Comparison of ENCODE assay signal across 22 cellular contexts in the genomic region with DNA sequence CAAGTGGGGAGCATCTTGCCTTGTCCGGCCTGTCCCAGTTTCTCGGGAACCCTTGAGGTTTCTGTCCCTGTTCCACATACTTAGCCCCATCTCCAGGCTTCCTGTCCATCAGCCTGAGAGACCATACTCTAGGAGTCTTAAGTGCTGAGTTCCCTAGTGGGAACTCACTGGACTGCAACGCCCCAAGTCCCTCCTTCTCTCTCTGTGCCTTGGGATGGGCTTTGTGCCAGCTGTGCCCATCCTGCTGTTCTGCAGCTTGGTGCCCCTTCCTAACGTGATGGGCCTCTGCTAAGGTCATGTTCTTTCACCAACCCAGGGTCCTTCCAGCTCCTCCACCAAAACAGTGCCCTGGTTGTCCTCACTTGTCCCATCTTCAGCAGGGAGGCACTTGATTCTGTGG.
A peak's percentile ranks its signal among the peaks of the same experiment; 100 is the strongest.
DNase-seq lines count a peak whose midpoint lies in the region; ATAC-seq, FAIRE-seq and TF ChIP-seq lines count a peak whose summit lies in the region.
"Had no signal": no experiment of that assay in that cellular context is flagged by ENCODE, and none has a peak within 500 bp of the region (broad histone marks: within the 10 kb centered on the region; RNA-seq: fewer than 3 reads in every experiment).

No MANE protein-coding gene starts in this region.

- no peak overlapping the region for H3K4me3 ChIP-seq in parathyroid adenoma (ENCODE audit: low read depth, low read length)
- no peak overlapping the region for H3K4me3 ChIP-seq in thyroid gland (replicated peaks in 1 of 3)
- H3K4me3 ChIP-seq: GM23338 had no signal

- 35 to 75% methylated on average over 4 of the region's 4 CpGs for WGBS in thyroid gland, 2 donors

- intact Hi-C loops in thyroid gland (cut with DNase I): no loop called here

- no peaks in the 10 kb centered on the region for H3K36me3 Mint-ChIP-seq in HFFc6 (ENCODE audit: low read depth)
- H3K36me3 Mint-ChIP-seq: IgD-negative memory B cell had no signal

- no peak overlapping the region for H3K4me3 Mint-ChIP-seq in HFFc6
- H3K4me3 Mint-ChIP-seq: CD4-positive, alpha-beta T cell; GM23338; IgD-negative memory B cell had no signal

- FAIRE-seq in GM19239 (lab: Jason Lieb, UNC): no peak
- FAIRE-seq: A204.1, H54, HTR-8/SVneo had no signal

- no peak overlapping the region for H2AFZ ChIP-seq in parathyroid adenoma
- H2AFZ ChIP-seq: GM23338 had no signal

- no peaks in the 10 kb centered on the region for H3K27me3 Mint-ChIP-seq in HFFc6 (ENCODE audit: insufficient read depth)
- H3K27me3 Mint-ChIP-seq: CD4-positive, alpha-beta T cell; IgD-negative memory B cell had no signal

- DNase-seq in HFFc6 (no peak), left lobe of liver (ENCODE audit: low spot score) (peak; percentile 22), thyroid gland (peak; percentile 56 to 58), NCI-H1930 (lab: John Stamatoyannopoulos, UW) (no peak), NCI-H2171 (lab: John Stamatoyannopoulos, UW) (no peak), GM19239 (ENCODE audit: insufficient read length, low spot score) (no peak), epidermal melanocyte (ENCODE audit: insufficient read length, low spot score) (no peak)
- DNase-seq: ACHN; BE2C; C1 segment of cervical spinal cord; CD4-positive, alpha-beta T cell; DMS153; DMS79 treated with DMSO at 0.1 percent for 48 hours; GF-D8; HCEC 1CT; KG1 had no signal

- peak overlapping the region; percentile 61; the same call in 1 of the 2 replicates for H3K27ac Mint-ChIP-seq in HFFc6
- H3K27ac Mint-ChIP-seq: CD4-positive, alpha-beta T cell; GM23338 had no signal

- H3K4me1 ChIP-seq in parathyroid adenoma (peaks cover 29% of the 10 kb centered on the region), thyroid gland (peaks cover 4% of the 10 kb centered on the region in 2 donors)

- no peak for TF ChIP-seq POLR2A in thyroid gland (IDR thresholded peaks at IDR 0.05)

- TF ChIP-seq CTCF in HFFc6 (IDR thresholded peaks at IDR 0.05) (no peak), parathyroid adenoma (IDR thresholded peaks at IDR 0.05) (no peak), thyroid gland (IDR thresholded peaks at IDR 0.05) (no peak)

- H3K36me3 ChIP-seq in parathyroid adenoma (ENCODE audit: control insufficient read depth, insufficient read depth, low read length): no peaks in the 10 kb centered on the region
- H3K36me3 ChIP-seq in thyroid gland: no peaks in the 10 kb centered on the region
- H3K36me3 ChIP-seq: BE2C had no signal

- ATAC-seq in left lobe of liver: no peak
- ATAC-seq: GM23338 had no signal

- no peaks in the 10 kb centered on the region for H3K79me2 ChIP-seq in parathyroid adenoma

- H3K9me3 Mint-ChIP-seq in HFFc6: no peaks in the 10 kb centered on the region
- H3K9me3 Mint-ChIP-seq: CD4-positive, alpha-beta T cell; GM23338; IgD-negative memory B cell had no signal

- no peak overlapping the region for H3K9ac ChIP-seq in parathyroid adenoma

- H3K4me2 ChIP-seq in parathyroid adenoma (ENCODE audit: low read length): no peak overlapping the region
- H3K4me2 ChIP-seq: GM23338 had no signal

- H3K27me3 ChIP-seq in parathyroid adenoma (ENCODE audit: control insufficient read depth, insufficient read depth, low read length): no peaks in the 10 kb centered on the region
- H3K27me3 ChIP-seq in thyroid gland: no peaks in the 10 kb centered on the region
- H3K27me3 ChIP-seq: BE2C had no signal

- H3K4me1 Mint-ChIP-seq in HFFc6 (ENCODE audit: low read depth): peaks cover 42% of the 10 kb centered on the region

- H3K9me3 ChIP-seq in parathyroid adenoma (ENCODE audit: control insufficient read depth, low read length) (no peaks in the 10 kb centered on the region), thyroid gland (no peaks in the 10 kb centered on the region)
- H3K9me3 ChIP-seq: BE2C had no signal

- H3K27ac ChIP-seq in parathyroid adenoma (peak overlapping the region; percentile 67), thyroid gland (no peak overlapping the region)

Comparison
In these comparisons a context has a peak if more than half of its experiments do, and no peak if none do; other contexts are left out.
1. DNase-seq: peak in left lobe of liver (single experiment) and thyroid gland (2 of 2); none in HFFc6 (single experiment), NCI-H1930 (0 of 2), NCI-H2171 (single experiment), GM19239 (single experiment) and epidermal melanocyte (single experiment).